In the genomic region with DNA sequence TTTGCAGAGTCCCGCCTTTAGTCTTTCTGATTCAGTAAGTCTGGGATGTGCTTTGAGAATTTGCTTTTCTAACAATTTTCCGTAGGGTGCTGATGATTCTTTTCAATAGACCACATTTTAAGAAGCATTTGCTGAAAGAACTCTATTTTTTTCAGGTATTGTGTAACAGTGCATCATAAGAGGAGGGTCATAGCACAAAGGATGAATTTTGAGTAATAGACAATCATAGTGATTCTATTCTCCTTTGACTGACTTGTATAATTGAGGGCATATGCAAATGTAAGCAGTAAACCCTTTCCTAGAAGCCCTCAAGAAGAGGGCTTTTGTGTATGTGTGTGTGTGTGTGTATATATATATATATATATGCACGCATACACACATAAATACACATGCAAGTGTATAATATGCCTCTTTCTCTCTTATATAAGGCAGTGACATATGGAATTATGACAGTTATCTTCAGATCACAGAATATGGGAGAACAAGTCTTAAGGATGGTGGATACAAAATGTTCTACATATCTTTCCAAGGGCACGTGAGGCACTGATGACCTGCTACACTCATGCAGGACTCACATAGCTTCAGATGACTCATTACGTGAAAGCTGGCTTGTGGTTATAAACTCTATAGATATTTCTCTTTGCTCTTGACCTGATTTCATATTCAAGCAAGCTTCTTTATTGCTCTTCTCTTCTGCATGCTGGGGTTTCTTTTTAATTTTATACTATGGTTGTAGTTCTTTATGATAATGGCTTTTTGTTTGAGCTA, we compare ENCODE assay signal across 8 cellular contexts.
A peak's percentile ranks its signal among the peaks of the same experiment; 100 is the strongest.
DNase-seq lines count a peak whose midpoint lies in the region; ATAC-seq and TF ChIP-seq lines count a peak whose summit lies in the region.

No MANE protein-coding gene starts in this region.

- H3K27ac ChIP-seq in brain microvascular endothelial cell, result peak overlapping the region; percentile 21

- DNase-seq in ELR (ENCODE audit: low read depth) (peak; percentile 97), brain microvascular endothelial cell (peak; percentile 87), NCI-H1694 (lab: John Stamatoyannopoulos, UW) (no peak), iPS-NIHi7 (ENCODE audit: extremely low spot score) (no peak)
- no peak for DNase-seq in stimulated activated naive CD8-positive, alpha-beta T cell treated with anti-CD3 and anti-CD28 coated beads, Interleukin-15, Interleukin-2, amounts not matched to agents 100 U/mL and 50 U/mL, for 24 hours
- no peak for DNase-seq in stimulated activated naive CD4-positive, alpha-beta T cell (lab: John Stamatoyannopoulos, UW)

- in situ Hi-C loops in brain microvascular endothelial cell (cut with HindIII; ENCODE audit: low pct_ligation_motif_present, low sequenced_read_pairs), result no loop called here

- H3K27me3 ChIP-seq in brain microvascular endothelial cell (replicated peaks), result no peaks in the 10 kb centered on the region

- no peak overlapping the region for H3K4me3 ChIP-seq in brain microvascular endothelial cell (ENCODE audit: low read depth, low read length)

- peak; percentile 87 for ATAC-seq in GM21423 (IDR thresholded peaks at IDR 0.05; ENCODE audit: unreplicated experiment)
- peak; percentile 95 for ATAC-seq in HG03521 (IDR thresholded peaks at IDR 0.05; ENCODE audit: unreplicated experiment)
- ATAC-seq in stimulated activated naive CD8-positive, alpha-beta T cell treated with anti-CD3 and anti-CD28 coated beads, Interleukin-15, Interleukin-2, amounts not matched to agents 100 U/mL and 50 U/mL, for 24 hours, result peak; percentile 70

- no peak for TF ChIP-seq CTCF in brain microvascular endothelial cell (IDR thresholded peaks at IDR 0.05; ENCODE audit: low read depth, low read length, missing control alignments)

- no peaks in the 10 kb centered on the region for H3K36me3 ChIP-seq in brain microvascular endothelial cell (replicated peaks)

Comparison
In these comparisons a context has a peak if more than half of its experiments do, and no peak if none do; other contexts are left out.
1. DNase-seq: peak in ELR (single experiment) and brain microvascular endothelial cell (single experiment); none in stimulated activated naive CD8-positive, alpha-beta T cell treated with anti-CD3 and anti-CD28 coated beads, Interleukin-15, Interleukin-2, amounts not matched to agents 100 U/mL and 50 U/mL, for 24 hours (single experiment), stimulated activated naive CD4-positive, alpha-beta T cell (0 of 6), NCI-H1694 (single experiment) and iPS-NIHi7 (single experiment).
2. Peak in every context shown above with its lines, with median percentiles within 50 percentile points of each other: ATAC-seq.